Comparison of ENCODE assay signal across 2 cellular contexts in genomic region chr15:75073197-75073596, GRCh38.
TF ChIP-seq lines count a peak whose summit lies in the region.

No MANE protein-coding gene starts in this region.

TF ChIP-seq in HepG2, 621 proteins besides CTCF, POLR2A, EP300 and RAD21:
- no peak for TF ChIP-seq SMAD3 (CRISPR knock-in tag; IDR thresholded peaks at IDR 0.05)
- TF ChIP-seq ARID4A (CRISPR knock-in tag; IDR thresholded peaks at IDR 0.05; ENCODE audit: borderline replicate concordance) = no peak
- no peak for TF ChIP-seq ZNF512 (CRISPR knock-in tag; IDR thresholded peaks at IDR 0.05)

TF ChIP-seq in GM12878, 131 proteins besides CTCF, POLR2A, EP300 and RAD21:
- TF ChIP-seq CREB1 (IDR thresholded peaks at IDR 0.05; ENCODE audit: low read depth) (peak; percentile 32; the same call in 1 of the 2 replicates), ZBTB40 (IDR thresholded peaks at IDR 0.05; ENCODE audit: borderline replicate concordance) (no peak), WRNIP1 (IDR thresholded peaks at IDR 0.05; ENCODE audit: borderline replicate concordance, low read depth, low read length) (no peak), NR2F1 (conservative IDR thresholded peaks at IDR 0.05) (no peak), RUNX3 (IDR thresholded peaks at IDR 0.05; ENCODE audit: low read length) (peak; percentile 33; the same call in 1 of the 2 replicates), NBN (IDR thresholded peaks at IDR 0.05) (no peak)
